Comparison of ENCODE assay signal across 20 cellular contexts in the genomic region with DNA sequence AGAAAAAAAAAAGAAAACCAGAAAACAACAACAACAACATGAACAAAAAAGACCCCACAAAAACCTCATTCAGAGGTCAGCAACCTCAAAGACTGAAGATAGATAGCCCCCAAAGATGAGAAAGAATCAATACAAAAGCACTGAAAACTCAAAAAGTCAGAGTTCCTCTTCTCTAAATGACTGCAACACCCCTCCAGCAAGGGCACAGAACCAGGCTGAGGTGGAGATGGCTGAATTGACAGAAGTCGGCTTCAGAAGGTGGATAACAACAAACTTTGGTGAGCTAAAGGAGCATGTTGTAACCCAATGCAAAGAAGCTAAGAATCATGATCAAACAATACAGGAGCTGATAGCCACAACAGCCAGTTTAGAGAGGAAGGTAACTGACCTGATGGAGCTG.
"Had no signal": no experiment of that assay in that cellular context is flagged by ENCODE, and none has a peak within 500 bp of the region (broad histone marks: within the 10 kb centered on the region; RNA-seq: fewer than 3 reads in every experiment).

No MANE protein-coding gene starts in this region.

- H3K27me3 Mint-ChIP-seq: activated naive CD8-positive, alpha-beta T cell treated with anti-CD3 and anti-CD28 coated beads, Interleukin-2, amount 50 U/mL, for 24 hours; naive thymus-derived CD8-positive, alpha-beta T cell; progenitor cell of endocrine pancreas; stimulated activated naive CD8-positive, alpha-beta T cell treated with anti-CD3 and anti-CD28 coated beads, Interleukin-15, amount 100 ng/mL, for 72 hours; T-helper 17 cell had no signal

- H3K4me1 ChIP-seq: foreskin keratinocyte, lower lobe of right lung, tibial artery had no signal

- H3K27ac ChIP-seq: cardiac muscle cell, foreskin keratinocyte, lower lobe of right lung, tibial artery had no signal

- H3K4me3 ChIP-seq: cardiac muscle cell, lower lobe of right lung, tibial artery had no signal

- H3K9me3 ChIP-seq: lower lobe of right lung had no signal

- H3K36me3 ChIP-seq: cardiac muscle cell had no signal

- DNase-seq: activated CD4-positive, alpha-beta T cell treated with anti-CD3 and anti-CD28 coated beads, Interleukin-2, amount 50 U/mL, for 1 hour; activated CD8-positive, alpha-beta memory T cell treated with anti-CD3 and anti-CD28 coated beads, Interleukin-2, amount 50 U/mL, for 48 hours; activated effector memory CD4-positive, alpha-beta T cell treated with Interleukin-2 at 50 U/mL for 16 hours; activated naive CD4-positive, alpha-beta T cell treated with anti-CD3 and anti-CD28 coated beads for 36 hours; activated naive CD8-positive, alpha-beta T cell treated with anti-CD3 and anti-CD28 coated beads, Interleukin-2, amount 50 U/mL, for 24 hours; activated T-cell treated with anti-CD3 and anti-CD28 coated beads, Interleukin-2, amount 50 U/mL, for 4 hours; effector memory CD4-positive, alpha-beta T cell; foreskin keratinocyte; lower lobe of right lung; naive thymus-derived CD8-positive, alpha-beta T cell; retina; stimulated activated CD4-positive, alpha-beta T cell treated with anti-CD3 and anti-CD28 coated beads, Interleukin-4, amount 100 ng/mL, for 4 hours; stimulated activated naive CD8-positive, alpha-beta T cell treated with anti-CD3 and anti-CD28 coated beads, Interleukin-15, amount 100 ng/mL, for 72 hours; SW 1271; T-helper 17 cell; tibial artery had no signal

- H3K27me3 ChIP-seq: cardiac muscle cell, foreskin keratinocyte, tibial artery had no signal

- H3K4me3 Mint-ChIP-seq: activated naive CD4-positive, alpha-beta T cell treated with anti-CD3 and anti-CD28 coated beads for 36 hours; activated naive CD8-positive, alpha-beta T cell treated with anti-CD3 and anti-CD28 coated beads, Interleukin-2, amount 50 U/mL, for 24 hours; activated T-cell treated with anti-CD3 and anti-CD28 coated beads, Interleukin-2, amount 50 U/mL, for 4 hours; naive thymus-derived CD8-positive, alpha-beta T cell; stimulated activated naive CD8-positive, alpha-beta T cell treated with anti-CD3 and anti-CD28 coated beads, Interleukin-15, amount 100 ng/mL, for 72 hours; T-helper 17 cell had no signal

- H3K27ac Mint-ChIP-seq: activated naive CD4-positive, alpha-beta T cell treated with anti-CD3 and anti-CD28 coated beads for 36 hours; activated naive CD8-positive, alpha-beta T cell treated with anti-CD3 and anti-CD28 coated beads, Interleukin-2, amount 50 U/mL, for 24 hours; progenitor cell of endocrine pancreas; stimulated activated naive CD8-positive, alpha-beta T cell treated with anti-CD3 and anti-CD28 coated beads, Interleukin-15, amount 100 ng/mL, for 72 hours; T-helper 17 cell had no signal

- ATAC-seq: activated CD4-positive, CD25-positive, alpha-beta regulatory T cell treated with anti-CD3 and anti-CD28 coated beads, Interleukin-2, amount 50 U/mL, for 24 hours; activated naive CD8-positive, alpha-beta T cell treated with anti-CD3 and anti-CD28 coated beads, Interleukin-2, amount 50 U/mL, for 24 hours; activated T-cell treated with anti-CD3 and anti-CD28 coated beads, Interleukin-2, amount 50 U/mL, for 4 hours; foreskin keratinocyte; left lobe of liver; lower lobe of right lung; naive thymus-derived CD8-positive, alpha-beta T cell; stimulated activated naive CD8-positive, alpha-beta T cell treated with anti-CD3 and anti-CD28 coated beads, Interleukin-15, amount 100 ng/mL, for 72 hours; T-helper 17 cell had no signal
